In the genomic region with DNA sequence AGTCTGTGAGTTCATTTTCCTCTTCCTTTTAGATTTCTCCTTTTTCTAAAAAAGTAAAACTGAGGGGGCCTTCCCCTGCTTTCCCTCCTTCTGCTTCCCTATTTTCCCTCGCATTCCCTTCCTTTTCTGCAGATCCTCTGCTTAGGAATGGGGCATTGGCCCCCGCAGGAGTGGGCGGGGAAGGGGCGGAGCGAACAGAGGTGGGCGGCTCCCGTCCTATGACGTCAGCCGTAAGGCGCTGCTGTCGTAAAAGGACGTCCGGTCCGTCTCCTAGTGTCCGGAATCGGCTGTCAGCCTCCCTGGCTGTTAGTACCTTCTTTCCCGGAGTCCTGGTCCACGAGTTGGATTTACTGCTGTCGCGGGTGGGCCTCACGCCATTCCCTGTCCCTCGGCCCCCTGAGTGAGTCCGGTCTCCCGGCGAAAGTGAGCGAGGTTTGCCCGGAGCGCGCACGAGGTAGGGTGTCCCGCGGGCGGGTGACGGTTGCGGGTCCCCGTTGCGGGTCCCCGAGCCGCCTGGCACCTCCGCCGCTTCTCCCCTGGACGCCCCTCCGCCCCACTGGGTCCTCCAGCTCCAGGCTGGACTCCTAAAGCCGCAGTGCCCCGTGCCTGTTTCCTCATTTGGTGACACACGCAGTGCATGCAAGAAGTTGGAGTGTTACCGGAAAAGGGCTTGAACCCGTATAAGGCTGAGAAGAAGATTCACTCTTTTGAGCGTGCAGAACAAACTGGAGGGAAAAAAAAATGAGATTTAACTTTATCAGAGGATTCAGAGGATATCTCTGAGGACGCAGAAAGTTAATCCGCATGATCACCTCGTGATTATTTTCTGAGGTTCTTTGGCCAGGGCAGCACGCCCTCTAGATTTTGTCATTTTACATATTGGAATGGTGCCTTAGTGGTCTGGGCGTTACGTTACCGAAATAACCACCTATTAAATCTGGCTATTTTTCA, we compare ENCODE assay signal across 1 cellular context.
A peak's percentile ranks its signal among the peaks of the same experiment; 100 is the strongest.
TF ChIP-seq lines count a peak whose summit lies in the region.

TSS of gene ZNF330 (plus strand) at position 241 of the 951 bp plus-strand sequence. CDS start 1,477 bp downstream, outside the sequence.

TF ChIP-seq in HepG2, 621 proteins besides CTCF, POLR2A, EP300 and RAD21 (continued from another document):
- TF ChIP-seq, protein P1, sequence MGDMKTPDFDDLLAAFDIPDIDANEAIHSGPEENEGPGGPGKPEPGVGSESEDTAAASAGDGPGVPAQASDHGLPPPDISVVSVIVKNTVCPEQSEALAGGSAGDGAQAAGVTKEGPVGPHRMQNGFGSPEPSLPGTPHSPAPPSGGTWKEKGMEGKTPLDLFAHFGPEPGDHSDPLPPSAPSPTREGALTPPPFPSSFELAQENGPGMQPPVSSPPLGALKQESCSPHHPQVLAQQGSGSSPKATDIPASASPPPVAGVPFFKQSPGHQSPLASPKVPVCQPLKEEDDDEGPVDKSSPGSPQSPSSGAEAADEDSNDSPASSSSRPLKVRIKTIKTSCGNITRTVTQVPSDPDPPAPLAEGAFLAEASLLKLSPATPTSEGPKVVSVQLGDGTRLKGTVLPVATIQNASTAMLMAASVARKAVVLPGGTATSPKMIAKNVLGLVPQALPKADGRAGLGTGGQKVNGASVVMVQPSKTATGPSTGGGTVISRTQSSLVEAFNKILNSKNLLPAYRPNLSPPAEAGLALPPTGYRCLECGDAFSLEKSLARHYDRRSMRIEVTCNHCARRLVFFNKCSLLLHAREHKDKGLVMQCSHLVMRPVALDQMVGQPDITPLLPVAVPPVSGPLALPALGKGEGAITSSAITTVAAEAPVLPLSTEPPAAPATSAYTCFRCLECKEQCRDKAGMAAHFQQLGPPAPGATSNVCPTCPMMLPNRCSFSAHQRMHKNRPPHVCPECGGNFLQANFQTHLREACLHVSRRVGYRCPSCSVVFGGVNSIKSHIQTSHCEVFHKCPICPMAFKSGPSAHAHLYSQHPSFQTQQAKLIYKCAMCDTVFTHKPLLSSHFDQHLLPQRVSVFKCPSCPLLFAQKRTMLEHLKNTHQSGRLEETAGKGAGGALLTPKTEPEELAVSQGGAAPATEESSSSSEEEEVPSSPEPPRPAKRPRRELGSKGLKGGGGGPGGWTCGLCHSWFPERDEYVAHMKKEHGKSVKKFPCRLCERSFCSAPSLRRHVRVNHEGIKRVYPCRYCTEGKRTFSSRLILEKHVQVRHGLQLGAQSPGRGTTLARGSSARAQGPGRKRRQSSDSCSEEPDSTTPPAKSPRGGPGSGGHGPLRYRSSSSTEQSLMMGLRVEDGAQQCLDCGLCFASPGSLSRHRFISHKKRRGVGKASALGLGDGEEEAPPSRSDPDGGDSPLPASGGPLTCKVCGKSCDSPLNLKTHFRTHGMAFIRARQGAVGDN (CRISPR knock-in tag; IDR thresholded peaks at IDR 0.05): peak; percentile 76
- TF ChIP-seq SOX5 (CRISPR knock-in tag; IDR thresholded peaks at IDR 0.05; ENCODE audit: borderline replicate concordance) (no peak), ZFYVE20 (CRISPR knock-in tag; IDR thresholded peaks at IDR 0.05; ENCODE audit: borderline replicate concordance, low read depth) (no peak), ZNF749 (CRISPR knock-in tag; IDR thresholded peaks at IDR 0.05; ENCODE audit: borderline replicate concordance) (0 out of 2 replicates have a peak, but pooled peaks have one; percentile 71), ZNF549 (CRISPR knock-in tag; IDR thresholded peaks at IDR 0.05) (no peak), ZNF331 (CRISPR knock-in tag; IDR thresholded peaks at IDR 0.05) (peak; percentile 56; the same call in 1 of the 2 replicates), MTF1 (CRISPR knock-in tag; IDR thresholded peaks at IDR 0.05) (no peak), ATF1 (CRISPR knock-in tag; IDR thresholded peaks at IDR 0.05) (peak; percentile 94), ATRX (CRISPR knock-in tag; IDR thresholded peaks at IDR 0.05; ENCODE audit: borderline replicate concordance) (no peak), HDAC1 (CRISPR knock-in tag; IDR thresholded peaks at IDR 0.05) (peak; percentile 91), ZNF607 (CRISPR knock-in tag; IDR thresholded peaks at IDR 0.05; ENCODE audit: borderline replicate concordance) (peak; percentile 55; the same call in 1 of the 2 replicates), HNRNPK (IDR thresholded peaks at IDR 0.05; ENCODE audit: low read depth, low read length, poor library complexity, severe bottlenecking) (no peak), EEA1 (CRISPR knock-in tag; IDR thresholded peaks at IDR 0.05; ENCODE audit: borderline replicate concordance) (0 out of 2 replicates have a peak, but pooled peaks have one; percentile 61), MTA1 (CRISPR knock-in tag; IDR thresholded peaks at IDR 0.05; ENCODE audit: borderline replicate concordance) (0 out of 2 replicates have a peak, but pooled peaks have one; percentile 31), SP5 (CRISPR knock-in tag; IDR thresholded peaks at IDR 0.05; ENCODE audit: borderline replicate concordance, low read depth) (peak; percentile 89), ZNF501 (CRISPR knock-in tag; IDR thresholded peaks at IDR 0.05) (peak; percentile 88), ETV6 (CRISPR knock-in tag; conservative IDR thresholded peaks at IDR 0.05) (peak; percentile 73; the same call in 1 of the 2 replicates), TCF7L2 (IDR thresholded peaks at IDR 0.05; ENCODE audit: low read depth, low read length) (no peak), MYNN (CRISPR knock-in tag; IDR thresholded peaks at IDR 0.05; ENCODE audit: low read depth) (0 out of 2 replicates have a peak, but pooled peaks have one; percentile 3), SP1 (IDR thresholded peaks at IDR 0.05) (no peak), SP1 (CRISPR knock-in tag; IDR thresholded peaks at IDR 0.05) (peak; percentile 95), NFE2 (CRISPR knock-in tag; IDR thresholded peaks at IDR 0.05) (no peak)
